ENCODE assay signal across 18 cellular contexts in the genomic region with DNA sequence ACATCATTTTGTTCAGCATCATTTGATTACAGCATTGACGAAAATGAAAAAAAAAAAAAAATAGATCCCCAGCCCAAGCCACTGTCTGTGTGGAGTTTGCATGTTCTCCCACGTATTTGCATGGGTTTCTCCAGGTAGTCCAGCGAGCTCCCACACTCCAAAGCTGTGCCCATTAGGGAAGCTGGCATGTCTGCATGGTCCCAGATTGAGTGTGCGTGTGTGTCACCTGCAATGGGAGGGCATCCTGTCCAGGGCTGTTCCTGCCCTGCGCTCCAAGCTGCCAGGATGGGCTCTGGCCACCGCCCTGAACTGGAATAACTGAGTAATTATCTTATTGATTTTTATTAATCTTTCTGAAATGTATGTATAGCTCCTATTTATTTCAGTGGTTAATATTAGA.
A peak's percentile ranks its signal among the peaks of the same experiment; 100 is the strongest.
DNase-seq lines count a peak whose midpoint lies in the region; ATAC-seq and TF ChIP-seq lines count a peak whose summit lies in the region.
"Had no signal": no experiment of that assay in that cellular context is flagged by ENCODE, and none has a peak within 500 bp of the region (broad histone marks: within the 10 kb centered on the region; RNA-seq: fewer than 3 reads in every experiment).

No MANE protein-coding gene starts in this region.

- H3K9ac ChIP-seq in Karpas-422 (ENCODE audit: low read length) (no peak overlapping the region), trophoblast cell (ENCODE audit: low read length) (no peak overlapping the region)
- H3K9ac ChIP-seq: BLaER1 treated with 17β-estradiol and CSF1 and Interleukin-3, amounts not matched to agents 10 nM and 100 nM had no signal

- peaks cover 55% of the 10 kb centered on the region for H3K4me1 ChIP-seq in Karpas-422 (ENCODE audit: low read length)
- H3K4me1 ChIP-seq in trophoblast cell (ENCODE audit: control insufficient read depth in 1 of 2, insufficient read depth in 2 of 2, low read length in 2 of 2) = peaks cover 0 to 6% of the 10 kb centered on the region in 2 experiments
- peaks cover 0 to 30% (median 0%) of the 10 kb centered on the region in 3 donors for H3K4me1 ChIP-seq in gastroesophageal sphincter

- no peak overlapping the region for H3K4ac ChIP-seq in trophoblast cell (ENCODE audit: low read depth, low read length)

- no peak overlapping the region for H3K4me3 Mint-ChIP-seq in activated CD8-positive, alpha-beta T cell treated with anti-CD3 and anti-CD28 coated beads, Interleukin-2, amount 10 ng/mL, durations not matched to agents 7 days and 5 days
- H3K4me3 Mint-ChIP-seq: B cell; CD4-positive, alpha-beta T cell; CD8-positive, alpha-beta T cell had no signal

- no peak overlapping the region for H2BK12ac ChIP-seq in trophoblast cell (ENCODE audit: low read length)

- H2BK120ac ChIP-seq in trophoblast cell (ENCODE audit: insufficient read depth, low read length, poor library complexity) = no peak overlapping the region

- H3K9me2 ChIP-seq in Karpas-422 (replicated peaks; ENCODE audit: insufficient read depth, low read length) = no peaks in the 10 kb centered on the region

- TF ChIP-seq EP300 in gastroesophageal sphincter (IDR thresholded peaks at IDR 0.05) = no peak

- CTCF ChIA-PET in activated CD8-positive, alpha-beta T cell treated with anti-CD3 and anti-CD28 coated beads, Interleukin-2, amount 10 ng/mL, durations not matched to agents 7 days and 5 days (lab: Charles Lee) = interaction anchor here (2.6 kb wide), 1 partner anchor 241 kb away, joined by 5 read pairs; no protein-coding TSS in a partner anchor

- H3K4me2 ChIP-seq in Karpas-422 (ENCODE audit: low read depth, low read length, poor library complexity, severe bottlenecking) (peak overlapping the region; percentile 14), trophoblast cell (ENCODE audit: low read length) (no peak overlapping the region)
- H3K4me2 ChIP-seq: A549; BLaER1 treated with 17β-estradiol and CSF1 and Interleukin-3, amounts not matched to agents 10 nM and 100 nM had no signal

- TF ChIP-seq POLR2A in gastroesophageal sphincter (IDR thresholded peaks at IDR 0.05) = no peak

- no peak overlapping the region for H3K18ac ChIP-seq in trophoblast cell (ENCODE audit: low read length)

- no peak overlapping the region for H4K12ac ChIP-seq in trophoblast cell (ENCODE audit: low read depth, low read length)

- 0 out of 2 replicates have a peak, but pooled peaks cover 5% of the 10 kb centered on the region for H3K36me3 ChIP-seq in Karpas-422 (ENCODE audit: insufficient read depth, low read length)
- no peaks in the 10 kb centered on the region for H3K36me3 ChIP-seq in trophoblast cell (ENCODE audit: control insufficient read depth in 1 of 2, insufficient read depth in 2 of 2, low read length in 2 of 2)
- H3K36me3 ChIP-seq in gastroesophageal sphincter = no peaks in the 10 kb centered on the region

- no peak overlapping the region for H3K23ac ChIP-seq in trophoblast cell (ENCODE audit: low read length)

- H4K8ac ChIP-seq in trophoblast cell (ENCODE audit: low read depth, low read length) = no peak overlapping the region

- peaks cover 22% of the 10 kb centered on the region for H3K36me3 Mint-ChIP-seq in activated CD8-positive, alpha-beta T cell treated with anti-CD3 and anti-CD28 coated beads, Interleukin-2, amount 10 ng/mL, durations not matched to agents 7 days and 5 days (ENCODE audit: low read depth)

- H3K9me3 ChIP-seq in Karpas-422 (ENCODE audit: low read length) (no peaks in the 10 kb centered on the region), trophoblast cell (ENCODE audit: insufficient read depth, low read depth, low read length) (no peaks in the 10 kb centered on the region), gastroesophageal sphincter (no peaks in the 10 kb centered on the region)
- H3K9me3 ChIP-seq: A549, Caco-2 had no signal

- no peak overlapping the region for H2BK5ac ChIP-seq in trophoblast cell (ENCODE audit: low read depth, low read length, poor library complexity)

- no peaks in the 10 kb centered on the region for H4K20me1 ChIP-seq in Karpas-422 (ENCODE audit: insufficient read depth, low read depth, low read length)

- H3K27me3 Mint-ChIP-seq in activated CD8-positive, alpha-beta T cell treated with anti-CD3 and anti-CD28 coated beads, Interleukin-2, amount 10 ng/mL, durations not matched to agents 7 days and 5 days (ENCODE audit: low read depth) = no peaks in the 10 kb centered on the region
- H3K27me3 Mint-ChIP-seq: B cell; CD4-positive, alpha-beta T cell had no signal

- POLR2A ChIA-PET in activated CD8-positive, alpha-beta T cell treated with anti-CD3 and anti-CD28 coated beads, Interleukin-2, amount 10 ng/mL, durations not matched to agents 7 days and 5 days (lab: Charles Lee) = interaction anchor here (0.6 kb wide), 1 partner anchor 217 kb away, joined by 3 read pairs; no protein-coding TSS in a partner anchor

- no peak overlapping the region for H3K14ac ChIP-seq in trophoblast cell (ENCODE audit: low read length)

- no peak overlapping the region for H3K27ac ChIP-seq in Karpas-422 (ENCODE audit: low read length)
- no peak overlapping the region for H3K27ac ChIP-seq in trophoblast cell (ENCODE audit: low read depth, low read length)
- no peak overlapping the region for H3K27ac ChIP-seq in gastroesophageal sphincter
- H3K27ac ChIP-seq: 22Rv1; A549; BLaER1 treated with 17β-estradiol and CSF1 and Interleukin-3, amounts not matched to agents 10 nM and 100 nM; C4-2B had no signal

- peaks cover 18% of the 10 kb centered on the region for H3K4me1 Mint-ChIP-seq in activated CD8-positive, alpha-beta T cell treated with anti-CD3 and anti-CD28 coated beads, Interleukin-2, amount 10 ng/mL, durations not matched to agents 7 days and 5 days (ENCODE audit: low read depth)

- no CpG with 5 or more reads among the region's 6 CpGs for WGBS in trophoblast cell (ENCODE audit: extremely low coverage, insufficient coverage, insufficient read length)
- 96 to 97% methylated on average over 5 to 6 of the region's 6 CpGs for WGBS in gastroesophageal sphincter (ENCODE audit: low coverage in 1 of 2), 2 donors

- no peaks in the 10 kb centered on the region for H3K79me1 ChIP-seq in trophoblast cell (ENCODE audit: low read length)

- no peaks in the 10 kb centered on the region for H3K27me3 ChIP-seq in Karpas-422 (ENCODE audit: low read length)
- no peaks in the 10 kb centered on the region for H3K27me3 ChIP-seq in trophoblast cell (ENCODE audit: insufficient read depth, low read length)
- H3K27me3 ChIP-seq in gastroesophageal sphincter = no peaks in the 10 kb centered on the region
- H3K27me3 ChIP-seq: BLaER1 treated with 17β-estradiol and CSF1 and Interleukin-3, amounts not matched to agents 10 nM and 100 nM had no signal

- H3K4me3 ChIP-seq in Karpas-422 (ENCODE audit: low read length) = no peak overlapping the region
- no peak overlapping the region for H3K4me3 ChIP-seq in trophoblast cell (ENCODE audit: low read depth, low read length)
- H3K4me3 ChIP-seq in gastroesophageal sphincter = no peak overlapping the region
- H3K4me3 ChIP-seq: A549; BLaER1 treated with 17β-estradiol and CSF1 and Interleukin-3, amounts not matched to agents 10 nM and 100 nM had no signal

- H2AK5ac ChIP-seq in trophoblast cell (ENCODE audit: low read length) = no peak overlapping the region

- no peak overlapping the region for H3K27ac Mint-ChIP-seq in activated CD8-positive, alpha-beta T cell treated with anti-CD3 and anti-CD28 coated beads, Interleukin-2, amount 10 ng/mL, durations not matched to agents 7 days and 5 days
- H3K27ac Mint-ChIP-seq: B cell; CD4-positive, alpha-beta T cell had no signal

- TF ChIP-seq CTCF in gastroesophageal sphincter (IDR thresholded peaks at IDR 0.05) = no peak

- DNase-seq in Karpas-422 (no peak), NCI-H526 treated with DMSO at 0.1 percent for 48 hours (lab: John Stamatoyannopoulos, UW) (peak; percentile 93), trophoblast cell (no peak), Kasumi-1 (lab: John Stamatoyannopoulos, UW) (no peak)
- no peak for DNase-seq in activated CD8-positive, alpha-beta T cell treated with anti-CD3 and anti-CD28 coated beads, Interleukin-2, amount 10 ng/mL, durations not matched to agents 7 days and 5 days
- DNase-seq: AML-193; Caco-2; Calu3; CD4-positive, alpha-beta T cell; CD8-positive, alpha-beta T cell; DMS79 treated with DMSO at 0.1 percent for 48 hours; GF-D8 had no signal

- no peak overlapping the region for H4K91ac ChIP-seq in trophoblast cell (ENCODE audit: low read depth, low read length)

- ATAC-seq in gastroesophageal sphincter = no peak
- ATAC-seq in activated CD8-positive, alpha-beta T cell treated with anti-CD3 and anti-CD28 coated beads, Interleukin-2, amount 10 ng/mL, durations not matched to agents 7 days and 5 days = no peak
- ATAC-seq: A549; CD8-positive, alpha-beta T cell had no signal

- H3K9me3 Mint-ChIP-seq in activated CD8-positive, alpha-beta T cell treated with anti-CD3 and anti-CD28 coated beads, Interleukin-2, amount 10 ng/mL, durations not matched to agents 7 days and 5 days (ENCODE audit: insufficient read depth) = no peaks in the 10 kb centered on the region
- H3K9me3 Mint-ChIP-seq: CD4-positive, alpha-beta T cell; CD8-positive, alpha-beta T cell had no signal

- no peak overlapping the region for H2AFZ ChIP-seq in Karpas-422 (ENCODE audit: low read length)
- H2AFZ ChIP-seq in trophoblast cell (ENCODE audit: insufficient read depth, low read length, poor library complexity) = peak overlapping the region; percentile 86

- H3K79me2 ChIP-seq in Karpas-422 (ENCODE audit: low read length) (peaks cover 98% of the 10 kb centered on the region), trophoblast cell (ENCODE audit: control insufficient read depth, insufficient read depth, low read length, poor library complexity) (no peaks in the 10 kb centered on the region)
